In the genomic region with DNA sequence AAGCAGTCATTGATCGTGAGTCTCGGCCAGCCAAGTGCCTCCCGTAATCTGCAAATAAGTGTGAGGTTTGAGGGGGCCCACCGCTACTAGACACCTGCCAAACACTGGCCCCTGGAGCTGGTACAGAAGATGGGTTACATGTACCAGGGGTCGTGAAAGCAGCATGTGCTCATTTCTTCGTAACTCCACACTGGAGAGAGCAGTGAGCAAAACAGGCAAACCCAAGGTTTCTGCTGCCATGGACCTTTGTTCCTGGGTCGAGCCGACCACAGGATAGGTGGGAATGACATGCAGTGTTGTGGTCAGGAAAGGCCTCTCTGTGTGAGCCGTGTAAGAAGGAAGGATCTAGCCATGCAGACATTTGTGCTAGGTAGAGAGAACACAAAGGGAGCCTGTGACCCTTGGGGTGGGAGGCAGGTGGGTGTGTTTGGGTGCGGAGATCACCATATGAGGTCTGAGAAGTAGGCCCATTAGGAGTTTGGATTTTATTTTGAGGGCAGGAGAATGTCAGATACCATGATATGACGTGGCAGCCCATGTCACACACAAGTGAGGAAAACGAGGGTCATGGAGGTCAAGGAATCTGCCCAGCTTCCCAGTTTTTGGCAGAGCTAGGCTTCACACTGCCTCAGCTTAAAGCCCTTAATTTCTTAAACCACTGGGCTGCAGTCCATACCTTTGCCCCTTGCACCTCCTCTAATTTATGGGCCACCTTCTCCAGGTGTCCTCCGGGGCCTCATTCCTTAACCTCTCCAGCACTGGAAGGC, we compare ENCODE assay signal across 8 cellular contexts. TPM values are rescaled to one million over a fixed set of nuclear protein-coding genes. Genes with fewer than 3 reads are reported as not detected.
A peak's percentile ranks its signal among the peaks of the same experiment; 100 is the strongest.
DNase-seq lines count a peak whose midpoint lies in the region; TF ChIP-seq lines count a peak whose summit lies in the region.

No MANE protein-coding gene starts in this region.

- no peaks in the 10 kb centered on the region for H3K9me3 Mint-ChIP-seq in activated naive CD8-positive, alpha-beta T cell (ENCODE audit: low read depth)
- H3K9me3 Mint-ChIP-seq in immature natural killer cell: no peaks in the 10 kb centered on the region

- H3K4me1 ChIP-seq in HUES6 (ENCODE audit: control insufficient read depth, insufficient read depth, low read length): peaks cover 25% of the 10 kb centered on the region
- H3K4me1 ChIP-seq in stomach: peaks cover 38 to 50% (median 41%) of the 10 kb centered on the region in 4 donors

- WGBS in stomach, 5 donors: 14 to 42% (median 21%) methylated on average over 12 to 13 of the region's 13 CpGs

- H3K27ac ChIP-seq in HUES6 (ENCODE audit: low read depth, low read length) (no peak overlapping the region), stomach (peak overlapping the region; percentile 85 to 96 (median 94))

- H3K4me1 Mint-ChIP-seq in activated naive CD8-positive, alpha-beta T cell (ENCODE audit: low read depth): peaks cover 53% of the 10 kb centered on the region
- peaks cover 45 to 51% of the 10 kb centered on the region in 2 donors for H3K4me1 Mint-ChIP-seq in immature natural killer cell

- H3K36me3 ChIP-seq in HUES6 (ENCODE audit: control insufficient read depth, insufficient read depth, low read length) (peaks cover 31% of the 10 kb centered on the region), stomach (peaks cover 17 to 31% (median 29%) of the 10 kb centered on the region in 4 donors)

- no peak for TF ChIP-seq POLR2A in stomach (IDR thresholded peaks at IDR 0.05)

- peak overlapping the region; percentile 99 for H3K27ac Mint-ChIP-seq in activated naive CD8-positive, alpha-beta T cell
- peak overlapping the region; percentile 95 to 96 (median 96) for H3K27ac Mint-ChIP-seq in immature natural killer cell

- peaks cover 16% of the 10 kb centered on the region for H3K36me3 Mint-ChIP-seq in activated naive CD8-positive, alpha-beta T cell
- peaks cover 8 to 20% (median 8%) of the 10 kb centered on the region in 3 donors for H3K36me3 Mint-ChIP-seq in immature natural killer cell

- H3K27me3 ChIP-seq in HUES6 (ENCODE audit: control insufficient read depth, insufficient read depth, low read length): peaks cover 7% of the 10 kb centered on the region
- no peaks in the 10 kb centered on the region for H3K27me3 ChIP-seq in stomach

- peak in 2 of 3 experiments; percentile 7 to 40 for DNase-seq in NCI-H1417 (lab: John Stamatoyannopoulos, UW)
- no peak for DNase-seq in NCI-H1417 treated with DMSO at 0.1 percent for 48 hours (lab: John Stamatoyannopoulos, UW)
- peak; percentile 9 to 17 (median 11) for DNase-seq in immature natural killer cell
- DNase-seq in stomach: no peak
- no peak for DNase-seq in dermis blood vessel endothelial cell
- no peak for DNase-seq in NCI-H510A treated with DMSO at 0.1 percent for 48 hours (lab: John Stamatoyannopoulos, UW)

- no peaks in the 10 kb centered on the region for H3K27me3 Mint-ChIP-seq in activated naive CD8-positive, alpha-beta T cell
- H3K27me3 Mint-ChIP-seq in immature natural killer cell (ENCODE audit: low read depth in 3 of 3): peaks cover 3 to 26% (median 13%) of the 10 kb centered on the region in 3 donors

- no peak for TF ChIP-seq EP300 in stomach (IDR thresholded peaks at IDR 0.05)

- peak overlapping the region; percentile 98 for H3K4me3 Mint-ChIP-seq in activated naive CD8-positive, alpha-beta T cell
- peak overlapping the region; percentile 86 to 98 (median 91) for H3K4me3 Mint-ChIP-seq in immature natural killer cell

- no peak for TF ChIP-seq CTCF in stomach (IDR thresholded peaks at IDR 0.05)

- H3K4me3 ChIP-seq in HUES6 (ENCODE audit: low read depth, low read length): peak overlapping the region; percentile 88
- peak overlapping the region; percentile 67 to 80 (median 70) for H3K4me3 ChIP-seq in stomach

- peak overlapping the region; percentile 87 for H3K9ac ChIP-seq in HUES6 (ENCODE audit: low read length)

- H3K9me3 ChIP-seq in HUES6 (ENCODE audit: control insufficient read depth, insufficient read depth, low read depth, low read length) (no peaks in the 10 kb centered on the region), stomach (no peaks in the 10 kb centered on the region)

- intact Hi-C loops in stomach (cut with DNase I; ENCODE audit: low total_unique reads): no loop called here

RNA-seq across cellular contexts. Expression of a gene that starts 0.9 kb away (rescaled TPM):
- polyA plus RNA-seq in immature natural killer cell: 100 to 1,000 TPM; 483 to 645 (median 583) TPM
- 100 to 1,000 TPM in 1 of 5 donors, 10 to 100 TPM in 4; 53.4 to 220 (median 57.6) TPM for total RNA-seq in stomach
- polyA plus RNA-seq in stomach: 100 to 1,000 TPM; 141 to 216 (median 193) TPM
- total RNA-seq in dermis blood vessel endothelial cell: 110 and 146 TPM in 2 replicates

RNA-seq across cellular contexts. Expression of a gene that starts 25.0 kb away (rescaled TPM):
- polyA plus RNA-seq in immature natural killer cell: 10 to 100 TPM; 55.0 to 77.7 (median 67.1) TPM
- 10 to 100 TPM; 20.5 to 91.6 (median 35.2) TPM for total RNA-seq in stomach
- 100 to 1,000 TPM in 1 of 3 donors, 10 to 100 TPM in 2; 81.7 to 139 (median 99.4) TPM for polyA plus RNA-seq in stomach
- total RNA-seq in dermis blood vessel endothelial cell: 55.0 and 70.1 TPM in 2 replicates

Comparison
In these comparisons a context has a peak if more than half of its experiments do, and no peak if none do; other contexts are left out.
1. DNase-seq: peak in NCI-H1417 (2 of 3) and immature natural killer cell (3 of 3); none in NCI-H1417 treated with DMSO at 0.1 percent for 48 hours (single experiment), stomach (single experiment), dermis blood vessel endothelial cell (single experiment) and NCI-H510A treated with DMSO at 0.1 percent for 48 hours (single experiment).